In the genomic region with DNA sequence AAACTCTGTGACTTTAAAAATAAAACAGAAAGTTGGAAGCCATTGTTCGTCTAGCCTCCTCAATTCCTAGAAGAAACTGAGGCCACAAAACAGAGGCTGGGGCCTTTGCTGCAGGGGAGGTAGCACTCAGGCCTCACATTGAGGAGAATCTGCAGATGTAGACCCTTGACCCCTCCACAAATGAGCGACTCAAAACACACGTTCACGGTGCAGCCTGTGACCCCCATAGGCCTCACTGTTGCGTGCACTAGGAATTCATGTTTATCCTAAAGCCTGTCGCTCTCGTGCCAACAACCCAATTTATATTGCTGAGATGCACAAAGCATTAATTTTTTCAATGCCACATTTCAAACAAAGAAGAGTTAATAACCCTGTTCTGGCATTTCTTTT, we compare ENCODE assay signal across 1 cellular context.
TF ChIP-seq lines count a peak whose summit lies in the region.

No MANE protein-coding gene starts in this region.

TF ChIP-seq in K562, 482 proteins besides CTCF, POLR2A, EP300 and RAD21:
- no peak for TF ChIP-seq ZNF217 (CRISPR knock-in tag; IDR thresholded peaks at IDR 0.05)
- TF ChIP-seq ELF4 (CRISPR knock-in tag; IDR thresholded peaks at IDR 0.05), result no peak
- TF ChIP-seq, protein P1, sequence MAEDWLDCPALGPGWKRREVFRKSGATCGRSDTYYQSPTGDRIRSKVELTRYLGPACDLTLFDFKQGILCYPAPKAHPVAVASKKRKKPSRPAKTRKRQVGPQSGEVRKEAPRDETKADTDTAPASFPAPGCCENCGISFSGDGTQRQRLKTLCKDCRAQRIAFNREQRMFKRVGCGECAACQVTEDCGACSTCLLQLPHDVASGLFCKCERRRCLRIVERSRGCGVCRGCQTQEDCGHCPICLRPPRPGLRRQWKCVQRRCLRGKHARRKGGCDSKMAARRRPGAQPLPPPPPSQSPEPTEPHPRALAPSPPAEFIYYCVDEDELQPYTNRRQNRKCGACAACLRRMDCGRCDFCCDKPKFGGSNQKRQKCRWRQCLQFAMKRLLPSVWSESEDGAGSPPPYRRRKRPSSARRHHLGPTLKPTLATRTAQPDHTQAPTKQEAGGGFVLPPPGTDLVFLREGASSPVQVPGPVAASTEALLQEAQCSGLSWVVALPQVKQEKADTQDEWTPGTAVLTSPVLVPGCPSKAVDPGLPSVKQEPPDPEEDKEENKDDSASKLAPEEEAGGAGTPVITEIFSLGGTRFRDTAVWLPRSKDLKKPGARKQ (CRISPR knock-in tag; IDR thresholded peaks at IDR 0.05), result no peak
- TF ChIP-seq, protein P2, sequence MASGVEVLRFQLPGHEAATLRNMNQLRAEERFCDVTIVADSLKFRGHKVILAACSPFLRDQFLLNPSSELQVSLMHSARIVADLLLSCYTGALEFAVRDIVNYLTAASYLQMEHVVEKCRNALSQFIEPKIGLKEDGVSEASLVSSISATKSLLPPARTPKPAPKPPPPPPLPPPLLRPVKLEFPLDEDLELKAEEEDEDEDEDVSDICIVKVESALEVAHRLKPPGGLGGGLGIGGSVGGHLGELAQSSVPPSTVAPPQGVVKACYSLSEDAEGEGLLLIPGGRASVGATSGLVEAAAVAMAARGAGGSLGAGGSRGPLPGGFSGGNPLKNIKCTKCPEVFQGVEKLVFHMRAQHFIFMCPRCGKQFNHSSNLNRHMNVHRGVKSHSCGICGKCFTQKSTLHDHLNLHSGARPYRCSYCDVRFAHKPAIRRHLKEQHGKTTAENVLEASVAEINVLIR (CRISPR knock-in tag; IDR thresholded peaks at IDR 0.05), result no peak
- no peak for TF ChIP-seq BCL6 (CRISPR knock-in tag; IDR thresholded peaks at IDR 0.05)
- TF ChIP-seq CREB1 (IDR thresholded peaks at IDR 0.05), result no peak
- no peak for TF ChIP-seq CREB1 (CRISPR knock-in tag; IDR thresholded peaks at IDR 0.05)
- TF ChIP-seq, protein P3, sequence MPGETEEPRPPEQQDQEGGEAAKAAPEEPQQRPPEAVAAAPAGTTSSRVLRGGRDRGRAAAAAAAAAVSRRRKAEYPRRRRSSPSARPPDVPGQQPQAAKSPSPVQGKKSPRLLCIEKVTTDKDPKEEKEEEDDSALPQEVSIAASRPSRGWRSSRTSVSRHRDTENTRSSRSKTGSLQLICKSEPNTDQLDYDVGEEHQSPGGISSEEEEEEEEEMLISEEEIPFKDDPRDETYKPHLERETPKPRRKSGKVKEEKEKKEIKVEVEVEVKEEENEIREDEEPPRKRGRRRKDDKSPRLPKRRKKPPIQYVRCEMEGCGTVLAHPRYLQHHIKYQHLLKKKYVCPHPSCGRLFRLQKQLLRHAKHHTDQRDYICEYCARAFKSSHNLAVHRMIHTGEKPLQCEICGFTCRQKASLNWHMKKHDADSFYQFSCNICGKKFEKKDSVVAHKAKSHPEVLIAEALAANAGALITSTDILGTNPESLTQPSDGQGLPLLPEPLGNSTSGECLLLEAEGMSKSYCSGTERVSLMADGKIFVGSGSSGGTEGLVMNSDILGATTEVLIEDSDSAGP (CRISPR knock-in tag; IDR thresholded peaks at IDR 0.05), result no peak
- TF ChIP-seq CEBPB (tag; IDR thresholded peaks at IDR 0.05), result peak; percentile 60; the same call in 1 of the 2 replicates
- TF ChIP-seq, protein P4, sequence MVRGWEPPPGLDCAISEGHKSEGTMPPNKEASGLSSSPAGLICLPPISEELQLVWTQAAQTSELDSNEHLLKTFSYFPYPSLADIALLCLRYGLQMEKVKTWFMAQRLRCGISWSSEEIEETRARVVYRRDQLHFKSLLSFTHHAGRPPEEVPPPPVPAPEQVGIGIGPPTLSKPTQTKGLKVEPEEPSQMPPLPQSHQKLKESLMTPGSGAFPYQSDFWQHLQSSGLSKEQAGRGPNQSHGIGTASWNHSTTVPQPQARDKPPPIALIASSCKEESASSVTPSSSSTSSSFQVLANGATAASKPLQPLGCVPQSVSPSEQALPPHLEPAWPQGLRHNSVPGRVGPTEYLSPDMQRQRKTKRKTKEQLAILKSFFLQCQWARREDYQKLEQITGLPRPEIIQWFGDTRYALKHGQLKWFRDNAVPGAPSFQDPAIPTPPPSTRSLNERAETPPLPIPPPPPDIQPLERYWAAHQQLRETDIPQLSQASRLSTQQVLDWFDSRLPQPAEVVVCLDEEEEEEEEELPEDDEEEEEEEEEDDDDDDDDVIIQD (CRISPR knock-in tag; IDR thresholded peaks at IDR 0.05), result no peak
